Comparison of ENCODE assay signal across 16 cellular contexts in the genomic region with DNA sequence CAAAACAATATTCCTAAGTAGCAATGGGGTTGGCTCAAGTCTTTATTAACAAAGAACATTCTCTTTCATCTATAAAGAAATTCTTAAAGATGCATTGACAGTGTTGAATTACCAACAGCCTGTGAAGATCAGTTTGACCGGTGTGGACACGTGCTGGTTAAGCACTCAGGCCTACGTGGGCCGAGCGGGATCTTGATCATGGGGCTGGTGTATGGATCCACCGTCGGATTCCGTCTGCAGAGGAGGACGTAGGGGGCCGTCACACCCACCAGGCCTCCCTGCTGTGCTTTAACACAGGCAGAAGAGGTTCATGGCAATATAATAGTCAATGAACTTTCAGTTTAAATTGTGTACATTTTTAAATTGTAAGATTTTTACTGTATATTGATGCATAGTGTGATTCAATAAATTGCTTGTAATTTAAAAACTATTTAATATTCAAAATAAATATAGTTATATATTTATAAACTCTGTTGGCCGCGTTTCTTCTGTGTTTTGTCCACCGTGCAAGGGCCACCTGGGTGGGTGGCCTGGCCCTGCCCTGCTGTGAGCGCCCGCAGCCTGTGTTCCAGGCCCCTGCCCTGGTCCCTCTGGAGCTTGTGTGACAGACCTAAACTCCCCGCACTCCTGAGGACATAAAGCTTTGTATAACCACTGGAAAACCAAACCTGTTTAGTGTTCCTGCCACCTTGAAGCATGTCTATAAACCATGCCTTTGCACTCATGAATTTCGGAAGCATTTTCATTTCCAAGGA. TPM values are rescaled to one million over a fixed set of nuclear protein-coding genes. Genes with fewer than 3 reads are reported as not detected.
DNase-seq lines count a peak whose midpoint lies in the region; ATAC-seq and TF ChIP-seq lines count a peak whose summit lies in the region.
"Had no signal": no experiment of that assay in that cellular context is flagged by ENCODE, and none has a peak within 500 bp of the region (broad histone marks: within the 10 kb centered on the region; RNA-seq: fewer than 3 reads in every experiment).

No MANE protein-coding gene starts in this region.

- no peak for DNase-seq in CD4-positive, alpha-beta T cell
- DNase-seq in naive B cell (no peak), NOMO-1 treated with dmso at 0.1 percent for 144 hours (lab: John Stamatoyannopoulos, UW; ENCODE audit: unreplicated experiment) (no peak), prostate gland (ENCODE audit: low spot score) (no peak), G401 (ENCODE audit: low spot score) (no peak)
- DNase-seq: activated CD8-positive, alpha-beta memory T cell treated with anti-CD3 and anti-CD28 coated beads for 24 hours; KG1; NCI-H1105; NCI-H226 had no signal

- H3K27me3 ChIP-seq in CD4-positive, alpha-beta T cell (ENCODE audit: control insufficient read depth, insufficient read depth, low read length), result no peaks in the 10 kb centered on the region
- no peaks in the 10 kb centered on the region for H3K27me3 ChIP-seq in prostate gland (replicated peaks; ENCODE audit: insufficient read depth)
- H3K27me3 ChIP-seq: adrenal gland, vagina had no signal

- no peak for TF ChIP-seq POLR2A in prostate gland (IDR thresholded peaks at IDR 0.05)

- TF ChIP-seq CTCF in 22Rv1 (IDR thresholded peaks at IDR 0.05), result no peak
- no peak for TF ChIP-seq CTCF in CD4-positive, alpha-beta T cell (IDR thresholded peaks at IDR 0.05)
- no peak for TF ChIP-seq CTCF in prostate gland (IDR thresholded peaks at IDR 0.05)

- H3K4me1 ChIP-seq in prostate gland (replicated peaks), result peaks cover 3% of the 10 kb centered on the region
- H3K4me1 ChIP-seq: adrenal gland had no signal

- peaks cover 29% of the 10 kb centered on the region for H3K36me3 Mint-ChIP-seq in CD4-positive, alpha-beta T cell (ENCODE audit: low read depth)
- H3K36me3 Mint-ChIP-seq in activated T-helper 17 cell treated with anti-CD3 and anti-CD28 coated beads, Interleukin-2, amount 50 U/mL, for 72 hours (ENCODE audit: low read depth), result peaks cover 31% of the 10 kb centered on the region
- H3K36me3 Mint-ChIP-seq in naive B cell, result peaks cover 6 to 8% of the 10 kb centered on the region in 2 donors

- no peaks in the 10 kb centered on the region for H3K36me3 ChIP-seq in prostate gland

- H3K27ac ChIP-seq in 22Rv1 (peak overlapping the region; percentile 1; the same call in 1 of the 2 replicates), prostate gland (no peak overlapping the region)
- H3K27ac ChIP-seq in CD4-positive, alpha-beta T cell (ENCODE audit: low read depth, low read length), result no peak overlapping the region
- H3K27ac ChIP-seq: adrenal gland, gastroesophageal sphincter, vagina had no signal

- in situ Hi-C loops in G401 (cut with HindIII; ENCODE audit: low sequenced_read_pairs), result no loop called here

- POLR2A ChIA-PET in CD4-positive, alpha-beta T cell (lab: Charles Lee), result no interaction called here

- no peak overlapping the region for H3K27ac Mint-ChIP-seq in CD4-positive, alpha-beta T cell
- no peak overlapping the region for H3K27ac Mint-ChIP-seq in activated T-helper 17 cell treated with anti-CD3 and anti-CD28 coated beads, Interleukin-2, amount 50 U/mL, for 72 hours
- peak overlapping the region in 2 of 6 donors; percentile 34 to 42 for H3K27ac Mint-ChIP-seq in naive B cell

- H3K9me3 Mint-ChIP-seq in CD4-positive, alpha-beta T cell, result no peaks in the 10 kb centered on the region
- no peaks in the 10 kb centered on the region for H3K9me3 Mint-ChIP-seq in activated T-helper 17 cell treated with anti-CD3 and anti-CD28 coated beads, Interleukin-2, amount 50 U/mL, for 72 hours
- no peaks in the 10 kb centered on the region for H3K9me3 Mint-ChIP-seq in naive B cell

- H3K4me3 ChIP-seq in prostate gland, result no peak overlapping the region
- H3K4me3 ChIP-seq: adrenal gland, gastroesophageal sphincter, GM12878, vagina had no signal

- ATAC-seq in CD4-positive, alpha-beta T cell (ENCODE audit: poor library complexity), result no peak
- ATAC-seq in activated T-helper 17 cell treated with anti-CD3 and anti-CD28 coated beads, Interleukin-2, amount 50 U/mL, for 72 hours (replicated peaks), result no peak
- ATAC-seq in naive B cell (ENCODE audit: low read depth in 2 of 2), result no peak
- ATAC-seq: gastroesophageal sphincter, GM12878 had no signal

- 92% methylated on average over 17 of the region's 17 CpGs for WGBS in prostate gland

- peak overlapping the region; percentile 63 for H3K4me3 Mint-ChIP-seq in CD4-positive, alpha-beta T cell
- H3K4me3 Mint-ChIP-seq in activated T-helper 17 cell treated with anti-CD3 and anti-CD28 coated beads, Interleukin-2, amount 50 U/mL, for 72 hours, result peak overlapping the region; percentile 41
- peak overlapping the region; percentile 49 to 81 (median 64) for H3K4me3 Mint-ChIP-seq in naive B cell

- intact Hi-C loops in CD4-positive, alpha-beta T cell (cut with DNase I, micrococcal nuclease), result no loop called here
- intact Hi-C loops in prostate gland (cut with DNase I), result no loop called here

- H3K9me3 ChIP-seq in CD4-positive, alpha-beta T cell (ENCODE audit: control insufficient read depth, low read length), result no peaks in the 10 kb centered on the region
- H3K9me3 ChIP-seq in prostate gland, result no peaks in the 10 kb centered on the region
- H3K9me3 ChIP-seq: adrenal gland, gastroesophageal sphincter, vagina had no signal

- peaks cover 23% of the 10 kb centered on the region for H3K4me1 Mint-ChIP-seq in CD4-positive, alpha-beta T cell (ENCODE audit: low read depth)
- no peaks in the 10 kb centered on the region for H3K4me1 Mint-ChIP-seq in activated T-helper 17 cell treated with anti-CD3 and anti-CD28 coated beads, Interleukin-2, amount 50 U/mL, for 72 hours
- H3K4me1 Mint-ChIP-seq in naive B cell, result peaks cover 9 to 27% (median 12%) of the 10 kb centered on the region in 3 donors

- CTCF ChIA-PET in CD4-positive, alpha-beta T cell (lab: Charles Lee), result no interaction called here

- no peaks in the 10 kb centered on the region for H3K27me3 Mint-ChIP-seq in CD4-positive, alpha-beta T cell
- H3K27me3 Mint-ChIP-seq in activated T-helper 17 cell treated with anti-CD3 and anti-CD28 coated beads, Interleukin-2, amount 50 U/mL, for 72 hours, result no peaks in the 10 kb centered on the region
- H3K27me3 Mint-ChIP-seq in naive B cell, result peaks cover 0 to 26% (median 10%) of the 10 kb centered on the region in 3 donors

RNA-seq across cellular contexts. Expression of gene BHLHA15, which starts 1.9 kb away (rescaled TPM):
- total RNA-seq in CD4-positive, alpha-beta T cell, result not detected
- not detected for total RNA-seq in activated T-helper 17 cell treated with anti-CD3 and anti-CD28 coated beads, Interleukin-2, amount 50 U/mL, for 72 hours
- polyA plus RNA-seq in naive B cell (ENCODE audit: low read depth in 6 of 6), result 1 to 10 TPM in 3 of 6 donors, under 1 TPM in 1, not detected in 2; 0.61 to 3.9 (median 1.7) TPM
- total RNA-seq in prostate gland, result 10 to 100 TPM; 24.6 to 90.9 TPM
- 0.37 TPM in 1 of 2 replicates, not detected in the other for total RNA-seq in G401 (2014; rRNA removed; shearing (Covaris generic))
- total RNA-seq: vagina had no signal
- polyA plus RNA-seq: BJ had no signal

RNA-seq across cellular contexts. Expression of gene TECPR1, which starts 42.7 kb away (rescaled TPM):
- total RNA-seq in CD4-positive, alpha-beta T cell, result 10 to 100 TPM; 85.9 to 90.4 TPM
- 10 to 100 TPM; 29.0 to 37.1 TPM for total RNA-seq in activated T-helper 17 cell treated with anti-CD3 and anti-CD28 coated beads, Interleukin-2, amount 50 U/mL, for 72 hours
- polyA plus RNA-seq in naive B cell (ENCODE audit: low read depth in 6 of 6), result 10 to 100 TPM in 5 of 6 donors, 1 to 10 TPM in 1; 6.5 to 23.8 (median 12.4) TPM
- total RNA-seq in prostate gland, result 10 to 100 TPM; 31.4 to 62.7 TPM
- 13.6 and 53.5 TPM in 2 replicates for total RNA-seq in G401 (2014; rRNA removed; shearing (Covaris generic))

Comparison
In these comparisons a context has a peak if more than half of its experiments do, and no peak if none do; other contexts are left out.
1. RNA of gene BHLHA15, which starts 1.9 kb away (total RNA-seq): 24.6 to 90.9 TPM in prostate gland; not detected in CD4-positive, alpha-beta T cell, not detected in activated T-helper 17 cell treated with anti-CD3 and anti-CD28 coated beads, Interleukin-2, amount 50 U/mL, for 72 hours and 0.37 TPM in G401; every median in the first group is over 10 times any median in the second.
2. Peak in every context shown above with its lines, with median percentiles within 50 percentile points of each other: H3K4me3 Mint-ChIP-seq.